8 cellular contexts compared by ENCODE assay signal in genomic region chrX:16892504-16893362, GRCh38. TPM values are rescaled to one million over a fixed set of nuclear protein-coding genes. Genes with fewer than 3 reads are reported as not detected.
DNase-seq lines count a peak whose midpoint lies in the region; ATAC-seq and TF ChIP-seq lines count a peak whose summit lies in the region.

No MANE protein-coding gene starts in this region.

- intact Hi-C loops in head of caudate nucleus (cut with DNase I): no loop called here

- no peak overlapping the region for H4K12ac ChIP-seq in trophoblast cell (ENCODE audit: low read depth, low read length)

- H3K9me3 ChIP-seq in H9 (ENCODE audit: control insufficient read depth, low read depth, low read length) (no peaks in the 10 kb centered on the region), SJSA1 (replicated peaks) (no peaks in the 10 kb centered on the region), trophoblast cell (ENCODE audit: insufficient read depth, low read depth, low read length) (no peaks in the 10 kb centered on the region)

- H3K4me1 Mint-ChIP-seq in H9: peaks cover 5 to 15% of the 10 kb centered on the region in 2 experiments
- H3K4me1 Mint-ChIP-seq in activated naive CD8-positive, alpha-beta T cell treated with anti-CD3 and anti-CD28 coated beads for 36 hours: peaks cover 14% of the 10 kb centered on the region

- H3K4me3 ChIP-seq in SJSA1 (no peak overlapping the region), trophoblast cell (ENCODE audit: low read depth, low read length) (no peak overlapping the region)

- H3K18ac ChIP-seq in H9 (ENCODE audit: insufficient read length, low read depth, low read length): no peak overlapping the region
- no peak overlapping the region for H3K18ac ChIP-seq in trophoblast cell (ENCODE audit: low read length)

- H3K9ac ChIP-seq in H9 (ENCODE audit: extremely low read depth, insufficient read length, low read length) (no peak overlapping the region), trophoblast cell (ENCODE audit: low read length) (no peak overlapping the region)

- H3K27me3 ChIP-seq in H9 (ENCODE audit: insufficient read depth, low read length) (no peaks in the 10 kb centered on the region), SJSA1 (replicated peaks) (no peaks in the 10 kb centered on the region), trophoblast cell (ENCODE audit: insufficient read depth, low read length) (no peaks in the 10 kb centered on the region)

- no peak overlapping the region for H3K27ac ChIP-seq in H9 (ENCODE audit: insufficient read length, low read depth, low read length)
- no peak overlapping the region for H3K27ac ChIP-seq in SJSA1
- no peak overlapping the region for H3K27ac ChIP-seq in trophoblast cell (ENCODE audit: low read depth, low read length)

- peak overlapping the region in 2 of 3 experiments; percentile 74 to 76; a peak in 3 of 7 replicates for H3K27ac Mint-ChIP-seq in H9
- H3K27ac Mint-ChIP-seq in activated naive CD8-positive, alpha-beta T cell treated with anti-CD3 and anti-CD28 coated beads for 36 hours: no peak overlapping the region

- H3K79me1 ChIP-seq in H9 (ENCODE audit: insufficient read depth, low read depth, low read length, poor library complexity, severe bottlenecking) (no peaks in the 10 kb centered on the region), trophoblast cell (ENCODE audit: low read length) (no peaks in the 10 kb centered on the region)

- H3K79me2 ChIP-seq in H9 (ENCODE audit: insufficient read depth, low read length): no peaks in the 10 kb centered on the region
- H3K79me2 ChIP-seq in trophoblast cell (ENCODE audit: control insufficient read depth, insufficient read depth, low read length, poor library complexity): no peaks in the 10 kb centered on the region

- no peak overlapping the region for H2BK120ac ChIP-seq in H9 (ENCODE audit: low read depth, low read length, poor library complexity, severe bottlenecking)
- H2BK120ac ChIP-seq in trophoblast cell (ENCODE audit: insufficient read depth, low read length, poor library complexity): no peak overlapping the region

- H4K8ac ChIP-seq in H9 (replicated peaks; ENCODE audit: insufficient read length, low read depth, low read length) (no peak overlapping the region), trophoblast cell (ENCODE audit: low read depth, low read length) (no peak overlapping the region)

- DNase-seq in Daoy (ENCODE audit: low read depth) (peak; percentile 64), H9 (peak; percentile 92), NCI-H1105 treated with DMSO at 0.1 percent for 48 hours (lab: John Stamatoyannopoulos, UW) (peak; percentile 51), SJSA1 (ENCODE audit: low read depth in 1 of 2, low spot score in 2 of 2) (peak; percentile 59 to 60), head of caudate nucleus (peak; percentile 27 to 88 (median 73)), trophoblast cell (peak; percentile 50 to 86)
- DNase-seq in activated naive CD8-positive, alpha-beta T cell treated with anti-CD3 and anti-CD28 coated beads for 36 hours: peak; percentile 45

- no peaks in the 10 kb centered on the region for H3K36me3 Mint-ChIP-seq in H9 (ENCODE audit: insufficient read depth in 1 of 3, low read depth in 3 of 3)
- H3K36me3 Mint-ChIP-seq in activated naive CD8-positive, alpha-beta T cell treated with anti-CD3 and anti-CD28 coated beads for 36 hours: no peaks in the 10 kb centered on the region

- no peaks in the 10 kb centered on the region for H3K23me2 ChIP-seq in H9 (ENCODE audit: insufficient read length, low read depth, low read length, poor library complexity, severe bottlenecking)

- H3K14ac ChIP-seq in H9 (ENCODE audit: insufficient read depth, low read length) (no peak overlapping the region), trophoblast cell (ENCODE audit: low read length) (no peak overlapping the region)

- H2BK20ac ChIP-seq in H9 (ENCODE audit: low read depth, low read length, poor library complexity, severe bottlenecking): no peak overlapping the region

- no peaks in the 10 kb centered on the region for H3K9me3 Mint-ChIP-seq in H9
- H3K9me3 Mint-ChIP-seq in activated naive CD8-positive, alpha-beta T cell treated with anti-CD3 and anti-CD28 coated beads for 36 hours: no peaks in the 10 kb centered on the region

- no peak overlapping the region for H2BK5ac ChIP-seq in H9 (ENCODE audit: insufficient read length, low read length)
- no peak overlapping the region for H2BK5ac ChIP-seq in trophoblast cell (ENCODE audit: low read depth, low read length, poor library complexity)

- H3K4me2 ChIP-seq in H9 (ENCODE audit: insufficient read depth, insufficient read length, low read length): no peak overlapping the region
- no peak overlapping the region for H3K4me2 ChIP-seq in trophoblast cell (ENCODE audit: low read length)

- H2BK15ac ChIP-seq in H9 (ENCODE audit: low read depth, low read length): no peak overlapping the region

- H3K4me1 ChIP-seq in H9 (ENCODE audit: insufficient read depth, low read length) (no peaks in the 10 kb centered on the region), SJSA1 (replicated peaks) (no peaks in the 10 kb centered on the region), trophoblast cell (ENCODE audit: control insufficient read depth in 1 of 2, insufficient read depth in 2 of 2, low read length in 2 of 2) (no peaks in the 10 kb centered on the region)

- H4K5ac ChIP-seq in H9 (ENCODE audit: insufficient read length, low read depth, low read length): no peak overlapping the region

- H3T11ph ChIP-seq in H9 (ENCODE audit: low read length): no peak overlapping the region

- H2AK5ac ChIP-seq in H9 (ENCODE audit: insufficient read length, low read length) (no peak overlapping the region), trophoblast cell (ENCODE audit: low read length) (no peak overlapping the region)

- TF ChIP-seq CTCF in H9 (conservative IDR thresholded peaks at IDR 0.05): peak; percentile 99

- no peak overlapping the region for H3K56ac ChIP-seq in H9 (ENCODE audit: insufficient read length, low read depth, low read length)

- no peak overlapping the region for H3K4me3 Mint-ChIP-seq in H9
- no peak overlapping the region for H3K4me3 Mint-ChIP-seq in activated naive CD8-positive, alpha-beta T cell treated with anti-CD3 and anti-CD28 coated beads for 36 hours

- H3K23ac ChIP-seq in H9 (ENCODE audit: insufficient read length, low read depth, low read length): no peak overlapping the region
- H3K23ac ChIP-seq in trophoblast cell (ENCODE audit: low read length): no peak overlapping the region

- H3K4ac ChIP-seq in H9 (ENCODE audit: low read depth, low read length) (no peak overlapping the region), trophoblast cell (ENCODE audit: low read depth, low read length) (no peak overlapping the region)

- H3K27me3 Mint-ChIP-seq in H9 (ENCODE audit: low read depth): peaks cover 3% of the 10 kb centered on the region; the same call in 1 of the 2 replicates
- no peaks in the 10 kb centered on the region for H3K27me3 Mint-ChIP-seq in activated naive CD8-positive, alpha-beta T cell treated with anti-CD3 and anti-CD28 coated beads for 36 hours

- H4K91ac ChIP-seq in H9 (ENCODE audit: insufficient read length, low read depth, low read length) (no peak overlapping the region), trophoblast cell (ENCODE audit: low read depth, low read length) (no peak overlapping the region)

- H4K20me1 ChIP-seq in H9 (ENCODE audit: control insufficient read depth, insufficient read depth, insufficient read length): no peaks in the 10 kb centered on the region

- no CpG with 5 or more reads among the region's 9 CpGs for WGBS in H9 (ENCODE audit: extremely low coverage, insufficient read length, low lambda C conversion rate)
- WGBS in trophoblast cell (ENCODE audit: extremely low coverage, insufficient coverage, insufficient read length): no CpG with 5 or more reads among the region's 9 CpGs

- H2AFZ ChIP-seq in H9 (ENCODE audit: low read length) (peak overlapping the region; percentile 100), trophoblast cell (ENCODE audit: insufficient read depth, low read length, poor library complexity) (no peak overlapping the region)

- H3K36me3 ChIP-seq in SJSA1 (no peaks in the 10 kb centered on the region), trophoblast cell (ENCODE audit: control insufficient read depth in 1 of 2, insufficient read depth in 2 of 2, low read length in 2 of 2) (no peaks in the 10 kb centered on the region)

- ATAC-seq in HG03439 (IDR thresholded peaks at IDR 0.05; ENCODE audit: unreplicated experiment): no peak

- H2BK12ac ChIP-seq in H9 (ENCODE audit: insufficient read length, low read depth, low read length) (no peak overlapping the region), trophoblast cell (ENCODE audit: low read length) (no peak overlapping the region)

RNA-seq across cellular contexts. Expression of gene RBBP7, which starts 22.6 kb away (rescaled TPM):
- total RNA-seq in Daoy (2014; rRNA removed; shearing (Covaris generic)): 100 and 103 TPM in 2 replicates
- 239 and 249 TPM in 2 replicates for total RNA-seq in H9 (2021)
- total RNA-seq in SJSA1 (2014; rRNA removed; shearing (Covaris generic)): 175 and 198 TPM in 2 replicates
- 100 to 1,000 TPM; 192 TPM for total RNA-seq in activated naive CD8-positive, alpha-beta T cell treated with anti-CD3 and anti-CD28 coated beads for 36 hours
- 199 and 211 TPM in 2 replicates for polyA plus RNA-seq in trophoblast cell (2013)

RNA-seq across cellular contexts. Expression of gene REPS2, which starts 53.7 kb away (rescaled TPM):
- 0.97 and 5.6 TPM in 2 replicates for total RNA-seq in Daoy (2014; rRNA removed; shearing (Covaris generic))
- total RNA-seq in H9 (2021): 3.7 and 4.7 TPM in 2 replicates
- total RNA-seq in SJSA1 (2014; rRNA removed; shearing (Covaris generic)): 0.44 and 1.8 TPM in 2 replicates
- total RNA-seq in activated naive CD8-positive, alpha-beta T cell treated with anti-CD3 and anti-CD28 coated beads for 36 hours: not detected
- polyA plus RNA-seq in trophoblast cell (2013): 1.4 and 1.7 TPM in 2 replicates
